Comparison of ENCODE assay signal across 11 cellular contexts in genomic region chr10:11516419-11516721, GRCh38.
DNase-seq lines count a peak whose midpoint lies in the region; ATAC-seq, FAIRE-seq and TF ChIP-seq lines count a peak whose summit lies in the region.
"Had no signal": no experiment of that assay in that cellular context is flagged by ENCODE, and none has a peak within 500 bp of the region (broad histone marks: within the 10 kb centered on the region; RNA-seq: fewer than 3 reads in every experiment).

No MANE protein-coding gene starts in this region.

- FAIRE-seq in small intestine (lab: Jason Lieb, UNC), result no peak

- no peak for TF ChIP-seq CTCF in smooth muscle cell (IDR thresholded peaks at IDR 0.05; ENCODE audit: borderline replicate concordance, insufficient read depth, poor library complexity, severe bottlenecking)

- no peaks in the 10 kb centered on the region for H3K27me3 ChIP-seq in smooth muscle cell (ENCODE audit: low read depth)
- H3K27me3 ChIP-seq in small intestine (ENCODE audit: control insufficient read depth in 2 of 2, insufficient read depth in 2 of 2, low read length in 2 of 2), result no peaks in the 10 kb centered on the region

- intact Hi-C loops in sciatic nerve (cut with DNase I), result loop anchor here (5.0 kb wide), 1 partner anchor 211 kb away; no protein-coding TSS in a partner anchor

- H3K36me3 ChIP-seq in smooth muscle cell (ENCODE audit: low read depth) (no peaks in the 10 kb centered on the region), small intestine (ENCODE audit: control insufficient read depth in 2 of 2, insufficient read depth in 2 of 2, low read length in 2 of 2) (no peaks in the 10 kb centered on the region)

- H3K27me3 Mint-ChIP-seq in activated T-cell treated with anti-CD3 and anti-CD28 coated beads, Interleukin-2, amount 50 U/mL, for 24 hours, result no peaks in the 10 kb centered on the region

- peak overlapping the region; percentile 53 for H3K4me2 ChIP-seq in smooth muscle cell

- DNase-seq in activated T-cell treated with anti-CD3 and anti-CD28 coated beads, Interleukin-2, amount 50 U/mL, for 24 hours, result no peak
- no peak for DNase-seq in activated T-cell treated with anti-CD3 and anti-CD28 coated beads, Interleukin-2, amount 50 U/mL, for 1 hour
- DNase-seq in smooth muscle cell (lab: John Stamatoyannopoulos, UW; ENCODE audit: unreplicated experiment), result no peak
- DNase-seq in sciatic nerve (ENCODE audit: low spot score), result no peak
- DNase-seq in small intestine, result no peak
- no peak for DNase-seq in hippocampal formation (lab: John Stamatoyannopoulos, UW)
- DNase-seq: cortex of kidney, NCI-H526 had no signal

- peaks cover 6% of the 10 kb centered on the region for H3K79me2 ChIP-seq in smooth muscle cell (ENCODE audit: low read depth)

- H3K27ac Mint-ChIP-seq in activated T-cell treated with anti-CD3 and anti-CD28 coated beads, Interleukin-2, amount 50 U/mL, for 24 hours, result peak overlapping the region; percentile 17
- H3K27ac Mint-ChIP-seq: activated T-helper 2 cell treated with anti-CD3 and anti-CD28 coated beads, Interferon-gamma antibody, Interleukin-2, Interleukin-4, amounts not matched to agents 10 μg/mL and 5 μg/mL and 100 μg/mL, durations not matched to agents 14 hours and 24 hours and 36 hours had no signal

- no peak overlapping the region for H2AFZ ChIP-seq in smooth muscle cell (ENCODE audit: low read depth)

- H3K4me3 ChIP-seq in smooth muscle cell, result no peak overlapping the region
- H3K4me3 ChIP-seq in small intestine (ENCODE audit: low read depth in 1 of 2, low read length in 2 of 2), result no peak overlapping the region

- H3K9me3 ChIP-seq in smooth muscle cell (replicated peaks; ENCODE audit: low read depth) (no peaks in the 10 kb centered on the region), small intestine (ENCODE audit: control insufficient read depth, low read depth) (no peaks in the 10 kb centered on the region)

- 43% methylated on average over 1 of the region's 1 CpG for WGBS in smooth muscle cell (ENCODE audit: low lambda C conversion rate)
- WGBS in small intestine, 3 donors, result 60 to 83% (median 78%) methylated on average over 1 of the region's 1 CpG

- no peaks in the 10 kb centered on the region for H3K9me3 Mint-ChIP-seq in activated T-cell treated with anti-CD3 and anti-CD28 coated beads, Interleukin-2, amount 50 U/mL, for 24 hours
- H3K9me3 Mint-ChIP-seq: activated T-helper 2 cell treated with anti-CD3 and anti-CD28 coated beads, Interferon-gamma antibody, Interleukin-2, Interleukin-4, amounts not matched to agents 10 μg/mL and 5 μg/mL and 100 μg/mL, durations not matched to agents 14 hours and 24 hours and 36 hours had no signal

- no peaks in the 10 kb centered on the region for H4K20me1 ChIP-seq in smooth muscle cell (ENCODE audit: low read depth)

- H3K4me1 ChIP-seq in smooth muscle cell (ENCODE audit: low read depth) (peaks cover 15% of the 10 kb centered on the region), small intestine (ENCODE audit: control insufficient read depth in 2 of 2, insufficient read depth in 1 of 2, low read depth in 1 of 2, low read length in 1 of 2) (no peaks in the 10 kb centered on the region)

- peak; percentile 57 for ATAC-seq in GM21786 (IDR thresholded peaks at IDR 0.05; ENCODE audit: unreplicated experiment)
- ATAC-seq in HG03457 (IDR thresholded peaks at IDR 0.05; ENCODE audit: unreplicated experiment), result peak; percentile 51
- ATAC-seq in sciatic nerve, result no peak

- H3K9ac ChIP-seq in smooth muscle cell (ENCODE audit: low read depth), result no peak overlapping the region

- peaks cover 22% of the 10 kb centered on the region for H3K4me1 Mint-ChIP-seq in activated T-cell treated with anti-CD3 and anti-CD28 coated beads, Interleukin-2, amount 50 U/mL, for 24 hours (ENCODE audit: low read depth)

- no peak overlapping the region for H3K4me3 Mint-ChIP-seq in activated T-cell treated with anti-CD3 and anti-CD28 coated beads, Interleukin-2, amount 50 U/mL, for 24 hours

- H3F3A ChIP-seq in smooth muscle cell (ENCODE audit: low read depth), result peaks cover 13% of the 10 kb centered on the region

- peak overlapping the region; percentile 77 for H3K27ac ChIP-seq in smooth muscle cell (ENCODE audit: low read depth)
- H3K27ac ChIP-seq in small intestine (ENCODE audit: low read depth in 1 of 2, low read length in 1 of 2), result no peak overlapping the region

- H3K36me3 Mint-ChIP-seq in activated T-cell treated with anti-CD3 and anti-CD28 coated beads, Interleukin-2, amount 50 U/mL, for 24 hours (ENCODE audit: low read depth), result no peaks in the 10 kb centered on the region
